In the genomic region with DNA sequence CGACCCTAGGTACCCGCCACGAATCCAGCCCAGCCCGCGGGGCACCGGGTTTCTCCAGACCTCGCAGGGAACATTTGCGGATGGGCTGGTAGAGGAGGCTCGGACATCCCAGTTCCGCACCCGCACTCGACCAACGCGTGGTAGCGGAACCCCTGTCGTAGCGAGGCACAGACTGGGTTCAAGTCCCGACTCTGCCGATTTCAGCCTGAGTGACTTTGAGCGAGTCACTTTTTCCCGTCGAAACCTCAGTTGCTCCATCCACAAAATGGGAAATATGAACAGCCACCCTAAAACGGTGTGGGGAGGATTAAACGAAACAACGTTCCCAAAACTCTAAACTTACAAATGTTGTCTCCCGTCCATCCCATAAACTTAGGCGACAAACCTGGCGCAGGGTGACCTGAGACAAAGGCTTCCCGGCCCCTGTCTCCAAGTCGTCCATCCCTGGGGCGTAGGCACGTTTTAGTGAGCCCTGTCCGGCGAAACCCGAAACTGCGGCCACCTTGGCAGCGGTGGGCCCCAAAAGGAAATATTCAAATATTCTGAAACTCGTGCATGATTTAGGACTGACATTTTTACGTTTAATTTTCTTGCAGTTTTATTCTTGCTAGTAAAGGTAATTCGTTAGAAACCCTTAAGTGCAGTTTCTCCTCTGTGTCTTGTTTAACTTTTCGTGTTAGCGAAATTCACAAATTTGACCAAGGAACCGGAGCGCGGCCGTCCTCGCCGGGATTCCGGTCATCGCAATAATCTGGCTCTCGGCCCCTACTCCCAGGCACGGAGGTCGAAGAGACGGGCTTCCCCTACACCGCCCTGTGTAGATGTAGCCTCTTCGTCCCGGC, we compare ENCODE assay signal across 8 cellular contexts. TPM values are rescaled to one million over a fixed set of nuclear protein-coding genes. Genes with fewer than 3 reads are reported as not detected.
DNase-seq lines count a peak whose midpoint lies in the region; ATAC-seq and TF ChIP-seq lines count a peak whose summit lies in the region.

No MANE protein-coding gene starts in this region.

- CTCF ChIA-PET in activated CD4-positive, alpha-beta memory T cell treated with anti-CD3 and anti-CD28 coated beads for 36 hours (lab: Charles Lee) = interaction anchor here (5.3 kb wide), 1 partner anchor 32 kb away, joined by 32 read pairs; no protein-coding TSS in a partner anchor

- H2BK12ac ChIP-seq in trophoblast cell (ENCODE audit: low read length) = peak overlapping the region; percentile 20

- H3K27me3 ChIP-seq in H7 (ENCODE audit: control insufficient read depth, insufficient read depth, low read length) = peaks cover 76% of the 10 kb centered on the region
- H3K27me3 ChIP-seq in trophoblast cell (ENCODE audit: insufficient read depth, low read length) = peaks cover 3% of the 10 kb centered on the region

- H3K4ac ChIP-seq in trophoblast cell (ENCODE audit: low read depth, low read length) = no peak overlapping the region

- in situ Hi-C loops in ACHN (cut with HindIII; ENCODE audit: low pct_ligation_motif_present, low pct_unique_long_range_greater_than_20kb, low sequenced_read_pairs) = no loop called here

- no peaks in the 10 kb centered on the region for H3K9me3 ChIP-seq in trophoblast cell (ENCODE audit: insufficient read depth, low read depth, low read length)

- H2AK5ac ChIP-seq in trophoblast cell (ENCODE audit: low read length) = no peak overlapping the region

- H4K8ac ChIP-seq in trophoblast cell (ENCODE audit: low read depth, low read length) = peak overlapping the region; percentile 55

- H3K27me3 Mint-ChIP-seq in activated CD4-positive, alpha-beta memory T cell treated with anti-CD3 and anti-CD28 coated beads for 36 hours = no peaks in the 10 kb centered on the region

- peaks cover 43% of the 10 kb centered on the region for H3K36me3 Mint-ChIP-seq in activated CD4-positive, alpha-beta memory T cell treated with anti-CD3 and anti-CD28 coated beads for 36 hours

- H3K79me2 ChIP-seq in trophoblast cell (ENCODE audit: control insufficient read depth, insufficient read depth, low read length, poor library complexity) = peaks cover 6% of the 10 kb centered on the region

- peaks cover 30% of the 10 kb centered on the region for H3K79me1 ChIP-seq in trophoblast cell (ENCODE audit: low read length)

- H3K9me3 Mint-ChIP-seq in activated CD4-positive, alpha-beta memory T cell treated with anti-CD3 and anti-CD28 coated beads for 36 hours = no peaks in the 10 kb centered on the region

- peak; percentile 62 for DNase-seq in ACHN
- DNase-seq in H7 = peak; percentile 60
- peak; percentile 53 for DNase-seq in activated CD4-positive, alpha-beta memory T cell treated with anti-CD3 and anti-CD28 coated beads for 36 hours
- no peak for DNase-seq in fibroblast of the aortic adventitia (ENCODE audit: low read depth)
- no peak for DNase-seq in trophoblast cell
- no peak for DNase-seq in SKM-1 treated with dmso at 0.1 percent for 144 hours (lab: John Stamatoyannopoulos, UW; ENCODE audit: unreplicated experiment)
- DNase-seq in cerebellar cortex (ENCODE audit: low spot score) = no peak

- H2AFZ ChIP-seq in trophoblast cell (ENCODE audit: insufficient read depth, low read length, poor library complexity) = peak overlapping the region; percentile 57

- peak overlapping the region; percentile 39 for H4K12ac ChIP-seq in trophoblast cell (ENCODE audit: low read depth, low read length)

- H3K27ac ChIP-seq in trophoblast cell (ENCODE audit: low read depth, low read length) = no peak overlapping the region

- H3K14ac ChIP-seq in trophoblast cell (ENCODE audit: low read length) = peak overlapping the region; percentile 46

- intact Hi-C loops in activated CD4-positive, alpha-beta memory T cell treated with anti-CD3 and anti-CD28 coated beads for 36 hours (cut with micrococcal nuclease) = loop anchor here (5.0 kb wide), 2 partner anchors 149 to 449 kb away; a partner anchor contains a TSS

- H3K9ac ChIP-seq in trophoblast cell (ENCODE audit: low read length) = no peak overlapping the region

- H3K36me3 ChIP-seq in H7 (replicated peaks; ENCODE audit: control insufficient read depth, insufficient read depth, low read length) (no peaks in the 10 kb centered on the region), trophoblast cell (ENCODE audit: control insufficient read depth in 1 of 2, insufficient read depth in 2 of 2, low read length in 2 of 2) (peaks cover 5 to 6% of the 10 kb centered on the region in 2 experiments)

- peak overlapping the region; percentile 71 for H3K4me2 ChIP-seq in trophoblast cell (ENCODE audit: low read length)

- no peak overlapping the region for H3K18ac ChIP-seq in trophoblast cell (ENCODE audit: low read length)

- no peak for ATAC-seq in HG03442 (IDR thresholded peaks at IDR 0.05; ENCODE audit: unreplicated experiment)

- H3K4me3 ChIP-seq in H7 (ENCODE audit: insufficient read depth, low read depth, low read length) = peak overlapping the region; percentile 60
- H3K4me3 ChIP-seq in fibroblast of the aortic adventitia (ENCODE audit: low read depth, low read length) = peak overlapping the region; percentile 79
- peak overlapping the region; percentile 67 for H3K4me3 ChIP-seq in trophoblast cell (ENCODE audit: low read depth, low read length)

- H3K4me1 Mint-ChIP-seq in activated CD4-positive, alpha-beta memory T cell treated with anti-CD3 and anti-CD28 coated beads for 36 hours (ENCODE audit: low read depth) = peaks cover 44% of the 10 kb centered on the region

- peak overlapping the region; percentile 100 for H3K27ac Mint-ChIP-seq in activated CD4-positive, alpha-beta memory T cell treated with anti-CD3 and anti-CD28 coated beads for 36 hours

- peak overlapping the region; percentile 14 for H2BK120ac ChIP-seq in trophoblast cell (ENCODE audit: insufficient read depth, low read length, poor library complexity)

- no peak overlapping the region for H2BK5ac ChIP-seq in trophoblast cell (ENCODE audit: low read depth, low read length, poor library complexity)

- peaks cover 20 to 38% of the 10 kb centered on the region in 2 experiments for H3K4me1 ChIP-seq in trophoblast cell (ENCODE audit: control insufficient read depth in 1 of 2, insufficient read depth in 2 of 2, low read length in 2 of 2)

- peak overlapping the region; percentile 32 for H4K91ac ChIP-seq in trophoblast cell (ENCODE audit: low read depth, low read length)

- no CpG with 5 or more reads among the region's 57 CpGs for WGBS in trophoblast cell (ENCODE audit: extremely low coverage, insufficient coverage, insufficient read length)

- no peak for TF ChIP-seq CTCF in fibroblast of the aortic adventitia (IDR thresholded peaks at IDR 0.05; ENCODE audit: insufficient read depth, low read length)

- H3K23ac ChIP-seq in trophoblast cell (ENCODE audit: low read length) = no peak overlapping the region

- POLR2A ChIA-PET in activated CD4-positive, alpha-beta memory T cell treated with anti-CD3 and anti-CD28 coated beads for 36 hours (lab: Charles Lee) = interaction anchor here (1.1 to 9.4 kb wide), 4 partner anchors 26 to 166 kb away, joined by 3 to 116 read pairs (median 52); a partner anchor contains a TSS

- H3K4me3 Mint-ChIP-seq in activated CD4-positive, alpha-beta memory T cell treated with anti-CD3 and anti-CD28 coated beads for 36 hours = peak overlapping the region; percentile 100

RNA-seq across cellular contexts. Expression of a gene that starts 2.0 kb away (rescaled TPM):
- total RNA-seq in H7 (2014; rRNA removed; shearing (Covaris generic)) = 17.8 and 22.1 TPM in 2 replicates
- total RNA-seq in activated CD4-positive, alpha-beta memory T cell treated with anti-CD3 and anti-CD28 coated beads for 36 hours = 100 to 1,000 TPM; 204 to 221 TPM
- 19.1 and 38.7 TPM in 2 replicates for total RNA-seq in fibroblast of the aortic adventitia (ENCODE audit: low replicate concordance)
- polyA plus RNA-seq in trophoblast cell (2013) = 15.3 and 16.2 TPM in 2 replicates

RNA-seq across cellular contexts. Expression of a gene that starts 27.0 kb away (rescaled TPM):
- 2.9 TPM in 2 replicates for total RNA-seq in H7 (2014; rRNA removed; shearing (Covaris generic))
- total RNA-seq in activated CD4-positive, alpha-beta memory T cell treated with anti-CD3 and anti-CD28 coated beads for 36 hours = 10 to 100 TPM; 54.7 to 59.1 TPM
- 3.4 and 6.5 TPM in 2 replicates for total RNA-seq in fibroblast of the aortic adventitia (ENCODE audit: low replicate concordance)
- polyA plus RNA-seq in trophoblast cell (2013) = 7.1 and 7.8 TPM in 2 replicates

RNA-seq across cellular contexts. Expression of a gene that starts 28.4 kb away (rescaled TPM):
- 6.1 and 6.2 TPM in 2 replicates for total RNA-seq in H7 (2014; rRNA removed; shearing (Covaris generic))
- total RNA-seq in activated CD4-positive, alpha-beta memory T cell treated with anti-CD3 and anti-CD28 coated beads for 36 hours = 10 to 100 TPM; 37.1 to 38.0 TPM
- 0.99 and 5.0 TPM in 2 replicates for total RNA-seq in fibroblast of the aortic adventitia (ENCODE audit: low replicate concordance)
- polyA plus RNA-seq in trophoblast cell (2013) = 1.8 TPM in 2 replicates

RNA-seq across cellular contexts. Expression of a gene that starts 45.0 kb away (rescaled TPM):
- total RNA-seq in H7 (2014; rRNA removed; shearing (Covaris generic)) = 19.3 and 27.0 TPM in 2 replicates
- 1 to 10 TPM; 3.4 to 4.2 TPM for total RNA-seq in activated CD4-positive, alpha-beta memory T cell treated with anti-CD3 and anti-CD28 coated beads for 36 hours
- total RNA-seq in fibroblast of the aortic adventitia (ENCODE audit: low replicate concordance) = 2.9 and 4.8 TPM in 2 replicates
- polyA plus RNA-seq in trophoblast cell (2013) = 42.2 and 42.5 TPM in 2 replicates

RNA-seq across cellular contexts. Expression of a gene that starts 49.4 kb away (rescaled TPM):
- 514 and 530 TPM in 2 replicates for total RNA-seq in H7 (2014; rRNA removed; shearing (Covaris generic))
- 100 to 1,000 TPM; 335 to 348 TPM for total RNA-seq in activated CD4-positive, alpha-beta memory T cell treated with anti-CD3 and anti-CD28 coated beads for 36 hours
- 78.7 and 293 TPM in 2 replicates for total RNA-seq in fibroblast of the aortic adventitia (ENCODE audit: low replicate concordance)
- polyA plus RNA-seq in trophoblast cell (2013) = 299 and 301 TPM in 2 replicates

Comparison
In these comparisons a context has a peak if more than half of its experiments do, and no peak if none do; other contexts are left out.
1. DNase-seq: peak in ACHN (single experiment), H7 (single experiment) and activated CD4-positive, alpha-beta memory T cell treated with anti-CD3 and anti-CD28 coated beads for 36 hours (single experiment); none in fibroblast of the aortic adventitia (single experiment), trophoblast cell (0 of 2), SKM-1 treated with dmso at 0.1 percent for 144 hours (single experiment) and cerebellar cortex (single experiment).
2. Peak in every context shown above with its lines, with median percentiles within 50 percentile points of each other: H3K4me3 ChIP-seq.